Comparison of ENCODE assay signal across 28 cellular contexts in the genomic region with DNA sequence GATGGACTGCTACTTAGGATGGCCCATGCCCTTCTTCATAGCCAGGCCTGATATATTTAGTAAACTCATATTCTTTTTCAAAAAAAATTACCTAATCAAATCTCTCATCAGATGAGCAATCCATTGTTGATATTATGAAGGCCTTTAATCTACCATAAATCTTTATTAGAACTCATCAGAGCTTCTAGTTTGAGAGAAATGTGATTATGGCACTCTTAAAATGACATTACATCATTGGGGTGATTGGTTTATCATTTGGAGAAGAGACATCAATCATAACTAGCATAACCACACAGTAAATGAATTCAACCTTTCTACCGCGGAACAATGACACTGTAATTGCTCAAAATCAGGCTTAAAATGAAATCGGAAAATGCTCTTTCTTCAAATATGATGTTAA.
"Had no signal": no experiment of that assay in that cellular context is flagged by ENCODE, and none has a peak within 500 bp of the region (broad histone marks: within the 10 kb centered on the region; RNA-seq: fewer than 3 reads in every experiment).

No MANE protein-coding gene starts in this region.

- H3K27ac ChIP-seq: ascending aorta, cardiac muscle cell, VCaP had no signal

- DNase-seq: activated B cell treated with CpG ODN at 0.5 μM for 24 hours; activated CD4-positive, alpha-beta memory T cell treated with anti-CD3 and anti-CD28 coated beads for 36 hours; activated CD4-positive, alpha-beta T cell treated with anti-CD3 and anti-CD28 coated beads for 4 hours; activated CD4-positive, alpha-beta T cell treated with anti-CD3 and anti-CD28 coated beads, Interleukin-2, amount 10 ng/mL, durations not matched to agents 24 days and 14 days; activated CD4-positive, alpha-beta T cell treated with anti-CD3 and anti-CD28 coated beads, Interleukin-2, amount 50 U/mL, for 1 hour; activated CD4-positive, alpha-beta T cell treated with anti-CD3 and anti-CD28 coated beads, Interleukin-2, amount 50 U/mL, for 4 hours; activated CD4-positive, CD25-positive, alpha-beta regulatory T cell treated with anti-CD3 and anti-CD28 coated beads, Interleukin-2, amount 50 U/mL, for 72 hours; activated CD8-positive, alpha-beta memory T cell treated with anti-CD3 and anti-CD28 coated beads for 24 hours; activated CD8-positive, alpha-beta memory T cell treated with anti-CD3 and anti-CD28 coated beads, Interleukin-2, amount 10 ng/mL, durations not matched to agents 7 days and 5 days; activated CD8-positive, alpha-beta memory T cell treated with anti-CD3 and anti-CD28 coated beads, Interleukin-2, amount 50 U/mL, for 48 hours; activated CD8-positive, alpha-beta T cell treated with anti-CD3 and anti-CD28 coated beads for 36 hours; activated effector memory CD4-positive, alpha-beta T cell treated with Interleukin-2 at 50 U/mL for 16 hours; activated gamma-delta T cell; activated naive CD4-positive, alpha-beta T cell treated with anti-CD3 and anti-CD28 coated beads, Interleukin-2, amount 10 ng/mL, durations not matched to agents 7 days and 5 days; activated naive CD4-positive, alpha-beta T cell treated with Interleukin-2 at 50 U/mL for 16 hours; activated naive CD8-positive, alpha-beta T cell treated with anti-CD3 and anti-CD28 coated beads, Interleukin-2, amount 10 ng/mL, durations not matched to agents 7 days and 5 days; activated naive CD8-positive, alpha-beta T cell treated with anti-CD3 and anti-CD28 coated beads, Interleukin-2, amount 50 U/mL, for 24 hours; activated T-cell treated with anti-CD3 and anti-CD28 coated beads, Interleukin-2, amount 50 U/mL, for 24 hours; activated T-cell treated with anti-CD3 and anti-CD28 coated beads, Interleukin-2, amount 50 U/mL, for 48 hours; amygdala; anterior cingulate cortex; caudate nucleus; cerebellar nuclear complex; T-helper 17 cell; T-helper 9 cell had no signal

- H3K36me3 ChIP-seq: ascending aorta, cardiac muscle cell had no signal

- H3K4me3 ChIP-seq: ascending aorta, cardiac muscle cell had no signal

- ATAC-seq: activated CD8-positive, alpha-beta memory T cell treated with anti-CD3 and anti-CD28 coated beads, Interleukin-2, amount 10 ng/mL, durations not matched to agents 7 days and 5 days; activated CD8-positive, alpha-beta T cell treated with anti-CD3 and anti-CD28 coated beads for 36 hours; activated naive CD8-positive, alpha-beta T cell treated with anti-CD3 and anti-CD28 coated beads, Interleukin-2, amount 50 U/mL, for 24 hours; T-helper 17 cell had no signal

- H3K9me3 ChIP-seq: ascending aorta had no signal

- H3K27me3 ChIP-seq: ascending aorta, cardiac muscle cell had no signal

- H3K4me1 ChIP-seq: ascending aorta had no signal
